28 cellular contexts compared by ENCODE assay signal in the genomic region with DNA sequence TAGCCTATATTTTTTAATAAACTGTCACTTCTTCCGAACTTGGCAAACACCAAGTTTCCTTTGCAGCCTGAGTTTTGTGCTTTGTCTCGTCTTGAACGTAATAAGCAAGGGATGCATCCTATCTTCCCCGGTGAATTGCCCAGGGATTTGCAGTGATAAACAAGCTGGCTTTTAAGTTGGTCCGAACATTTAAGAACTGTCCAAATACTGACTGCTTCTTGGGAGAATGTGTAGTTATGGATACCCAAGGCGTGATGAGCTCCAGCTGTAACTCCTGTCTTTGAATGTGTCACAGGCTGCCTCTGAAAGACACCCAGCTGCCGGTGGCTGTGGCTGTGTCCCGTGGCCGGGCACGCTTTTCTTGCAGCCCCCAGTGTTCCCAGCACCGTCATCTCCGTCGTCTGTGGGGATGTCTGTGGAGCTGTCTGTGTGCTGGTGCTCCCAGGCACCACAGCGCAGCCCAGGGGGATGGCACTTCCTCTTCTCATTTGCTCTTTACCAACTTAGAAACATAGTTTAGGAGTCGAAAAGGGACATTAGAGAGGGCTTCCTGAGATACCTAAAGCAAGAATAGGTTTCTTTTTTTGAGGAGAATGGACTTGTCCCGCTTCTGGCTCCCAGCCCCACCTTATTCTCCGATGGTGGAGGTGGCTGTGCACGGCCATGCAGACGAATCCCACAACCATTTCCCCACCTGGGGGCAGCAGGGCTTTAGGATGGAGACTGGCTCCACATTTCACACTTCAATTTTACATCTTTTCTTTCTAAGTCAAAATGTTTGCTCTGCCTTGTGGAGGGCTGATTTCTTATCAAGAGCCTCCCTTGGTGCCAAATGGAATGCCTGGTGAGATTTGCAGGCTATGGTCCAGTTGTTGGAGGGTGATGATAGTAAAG.
A peak's percentile ranks its signal among the peaks of the same experiment; 100 is the strongest.
DNase-seq lines count a peak whose midpoint lies in the region; FAIRE-seq and TF ChIP-seq lines count a peak whose summit lies in the region.
"Had no signal": no experiment of that assay in that cellular context is flagged by ENCODE, and none has a peak within 500 bp of the region (broad histone marks: within the 10 kb centered on the region; RNA-seq: fewer than 3 reads in every experiment).

No MANE protein-coding gene starts in this region.

- no peak for TF ChIP-seq POLR2A in H1 (IDR thresholded peaks at IDR 0.05; ENCODE audit: control extremely low read depth in 1 of 2, low read depth in 2 of 2, low read length in 2 of 2)

- no peak overlapping the region for H3K27ac Mint-ChIP-seq in activated naive CD4-positive, alpha-beta T cell treated with anti-CD3 and anti-CD28 coated beads for 36 hours
- H3K27ac Mint-ChIP-seq in osteocyte (ENCODE audit: unreplicated experiment) = no peak overlapping the region
- H3K27ac Mint-ChIP-seq: activated CD4-positive, alpha-beta T cell treated with anti-CD3 and anti-CD28 coated beads, Interleukin-2, amount 10 ng/mL, durations not matched to agents 7 days and 5 days; IgD-negative memory B cell; natural killer cell treated with Interleukin-12 subunit alpha and Interleukin-12 subunit beta and Interleukin-15 and Interleukin-18, amount 100 ng/mL, for 72 hours had no signal

- no peak overlapping the region for H4K8ac ChIP-seq in H1 (ENCODE audit: extremely low read depth, insufficient read depth, low read length)

- no peaks in the 10 kb centered on the region for H3K4me1 Mint-ChIP-seq in activated naive CD4-positive, alpha-beta T cell treated with anti-CD3 and anti-CD28 coated beads for 36 hours (ENCODE audit: low read depth)
- H3K4me1 Mint-ChIP-seq in osteocyte (ENCODE audit: unreplicated experiment) = no peaks in the 10 kb centered on the region
- H3K4me1 Mint-ChIP-seq: activated CD4-positive, alpha-beta T cell treated with anti-CD3 and anti-CD28 coated beads, Interleukin-2, amount 10 ng/mL, durations not matched to agents 7 days and 5 days; IgD-negative memory B cell had no signal

- H3K9me3 Mint-ChIP-seq in activated naive CD4-positive, alpha-beta T cell treated with anti-CD3 and anti-CD28 coated beads for 36 hours = no peaks in the 10 kb centered on the region
- H3K9me3 Mint-ChIP-seq in osteocyte (ENCODE audit: unreplicated experiment) = peaks cover 35% of the 10 kb centered on the region
- H3K9me3 Mint-ChIP-seq: activated CD4-positive, alpha-beta T cell treated with anti-CD3 and anti-CD28 coated beads, Interleukin-2, amount 10 ng/mL, durations not matched to agents 7 days and 5 days; natural killer cell treated with Interleukin-12 subunit alpha and Interleukin-12 subunit beta and Interleukin-15 and Interleukin-18, amount 100 ng/mL, for 72 hours had no signal

- TF ChIP-seq EP300 in H1 (IDR thresholded peaks at IDR 0.05; ENCODE audit: borderline replicate concordance in 1 of 2, low read depth in 2 of 2, low read length in 2 of 2) = no peak

- no peak overlapping the region for H2BK12ac ChIP-seq in H1 (ENCODE audit: low read depth, low read length)

- CTCF ChIA-PET in activated naive CD4-positive, alpha-beta T cell treated with anti-CD3 and anti-CD28 coated beads for 36 hours (lab: Charles Lee) = interaction anchor here (1.0 kb wide), 2 partner anchors 20 to 56 kb away, joined by 3 read pairs; no protein-coding TSS in a partner anchor
- CTCF ChIA-PET in H1 (lab: Charles Lee; ENCODE audit: partially characterized antibody) = interaction anchor here (0.6 kb wide), 1 partner anchor 32 kb away, joined by 3 read pairs; no protein-coding TSS in a partner anchor

- H3K27me3 Mint-ChIP-seq in activated naive CD4-positive, alpha-beta T cell treated with anti-CD3 and anti-CD28 coated beads for 36 hours (ENCODE audit: low read depth) = no peaks in the 10 kb centered on the region
- H3K27me3 Mint-ChIP-seq in osteocyte (ENCODE audit: unreplicated experiment) = no peaks in the 10 kb centered on the region
- H3K27me3 Mint-ChIP-seq: activated CD4-positive, alpha-beta T cell treated with anti-CD3 and anti-CD28 coated beads, Interleukin-2, amount 10 ng/mL, durations not matched to agents 7 days and 5 days; IgD-negative memory B cell; natural killer cell treated with Interleukin-12 subunit alpha and Interleukin-12 subunit beta and Interleukin-15 and Interleukin-18, amount 100 ng/mL, for 72 hours had no signal

- no peaks in the 10 kb centered on the region for H4K20me1 ChIP-seq in H1 (replicated peaks in 1 of 2; ENCODE audit: control insufficient read depth in 1 of 2, insufficient read depth in 2 of 2, low read length in 2 of 2)

- no peak overlapping the region for H3K14ac ChIP-seq in H1 (ENCODE audit: insufficient read length)

- no peak overlapping the region for H3K4me3 Mint-ChIP-seq in activated naive CD4-positive, alpha-beta T cell treated with anti-CD3 and anti-CD28 coated beads for 36 hours
- no peak overlapping the region for H3K4me3 Mint-ChIP-seq in osteocyte (ENCODE audit: unreplicated experiment)
- H3K4me3 Mint-ChIP-seq: activated CD4-positive, alpha-beta T cell treated with anti-CD3 and anti-CD28 coated beads, Interleukin-2, amount 10 ng/mL, durations not matched to agents 7 days and 5 days; IgD-negative memory B cell; natural killer cell treated with Interleukin-12 subunit alpha and Interleukin-12 subunit beta and Interleukin-15 and Interleukin-18, amount 100 ng/mL, for 72 hours had no signal

- no peak overlapping the region for H2BK120ac ChIP-seq in H1 (replicated peaks; ENCODE audit: low read depth, low read length)

- H3K4me2 ChIP-seq in H1 (ENCODE audit: insufficient read depth in 1 of 2, low read depth in 2 of 2, low read length in 2 of 2) = no peak overlapping the region

- H4K5ac ChIP-seq in H1 (ENCODE audit: insufficient read length, low read depth, low read length) = no peak overlapping the region

- H3K56ac ChIP-seq in H1 (replicated peaks; ENCODE audit: insufficient read length, low read depth, low read length) = no peak overlapping the region

- no peak for FAIRE-seq in H1 (lab: Jason Lieb, UNC)
- FAIRE-seq: GM12878 had no signal

- H3K4me1 ChIP-seq in H1 (replicated peaks in 1 of 4; ENCODE audit: control insufficient read depth in 3 of 4, insufficient read depth in 4 of 4, low read length in 3 of 4) = no peaks in the 10 kb centered on the region
- H3K4me1 ChIP-seq: foreskin keratinocyte, heart right ventricle, parathyroid adenoma, right lobe of liver had no signal

- DNase-seq in activated naive CD4-positive, alpha-beta T cell treated with anti-CD3 and anti-CD28 coated beads for 36 hours = peak; percentile 62
- no peak for DNase-seq in activated naive CD4-positive, alpha-beta T cell (lab: John Stamatoyannopoulos, UW)
- DNase-seq in NAMALWA (ENCODE audit: low spot score) = peak; percentile 32
- DNase-seq in H1 (ENCODE audit: low read depth in 1 of 2, low spot score in 2 of 2) = no peak
- peak; percentile 64 for DNase-seq in osteocyte (ENCODE audit: extremely low spot score, unreplicated experiment)
- no peak for DNase-seq in NCI-H82 (lab: John Stamatoyannopoulos, UW)
- no peak for DNase-seq in occipital lobe (lab: John Stamatoyannopoulos, UW)
- DNase-seq in D341Med (ENCODE audit: low spot score) = no peak
- DNase-seq: activated CD4-positive, alpha-beta T cell treated with anti-CD3 and anti-CD28 coated beads, Interleukin-2, amount 10 ng/mL, durations not matched to agents 7 days and 5 days; activated effector memory CD4-positive, alpha-beta T cell treated with anti-CD3 and anti-CD28 coated beads, Interleukin-2, amount 50 U/mL, for 16 hours; brain microvascular endothelial cell; COR-L47; DMS79; effector memory CD4-positive, alpha-beta T cell; foreskin keratinocyte; heart right ventricle; left ventricle myocardium superior; MG63; midbrain; NCI-H1436 treated with DMSO at 0.1 percent for 48 hours; right lobe of liver; stimulated activated naive CD8-positive, alpha-beta T cell treated with anti-CD3 and anti-CD28 coated beads, Interleukin-15, Interleukin-2, amounts not matched to agents 100 U/mL and 50 U/mL, for 24 hours had no signal

- peak; percentile 21 to 38; a peak in 3 of 4 replicates for TF ChIP-seq RAD21 in H1 (IDR thresholded peaks at IDR 0.05 in 1 of 2, conservative IDR thresholded peaks at IDR 0.05 in 1 of 2; ENCODE audit: low read depth in 2 of 2, low read length in 2 of 2)

- H4K91ac ChIP-seq in H1 (replicated peaks; ENCODE audit: insufficient read length, low read length) = no peak overlapping the region

- no peak overlapping the region for H3K23ac ChIP-seq in H1 (ENCODE audit: insufficient read length)

- TF ChIP-seq CTCF in H1 (IDR thresholded peaks at IDR 0.05; ENCODE audit: control extremely low read depth in 1 of 3, insufficient read depth in 1 of 3, low read depth in 1 of 3, low read length in 3 of 3) = no peak; a peak in 1 of 4 replicates
- no peak for TF ChIP-seq CTCF in osteocyte (IDR thresholded peaks at IDR 0.05)

- WGBS in H1 (ENCODE audit: extremely low coverage in 1 of 2, insufficient coverage in 1 of 2, insufficient read length in 1 of 2, insufficient replicate concordance in 2 of 2, low coverage in 1 of 2, low lambda C conversion rate in 2 of 2, missing lambda C conversion rate in 1 of 2), 2 experiments = 88% methylated on average over 19 of the region's 19 CpGs; no CpG with 5 or more reads in 1 of the 2 experiments

- H2BK15ac ChIP-seq in H1 (ENCODE audit: low read length) = no peak overlapping the region

- H2AFZ ChIP-seq in H1 (ENCODE audit: low read length) = no peak overlapping the region
- H2AFZ ChIP-seq: parathyroid adenoma had no signal

- POLR2A ChIA-PET in H1 (lab: Charles Lee; ENCODE audit: partially characterized antibody) = no interaction called here

- H3K36me3 ChIP-seq in H1 (ENCODE audit: control insufficient read depth in 2 of 4, insufficient read depth in 4 of 4, low read length in 3 of 4) = no peaks in the 10 kb centered on the region; a peak in 1 of 8 replicates
- H3K36me3 ChIP-seq: brain microvascular endothelial cell, heart right ventricle, MG63, right lobe of liver, thoracic aorta had no signal

- intact Hi-C loops in activated naive CD4-positive, alpha-beta T cell treated with anti-CD3 and anti-CD28 coated beads for 36 hours (cut with micrococcal nuclease) = loop anchor here (10.0 kb wide), 1 partner anchor 1620 kb away; no protein-coding TSS in a partner anchor

- H3K23me2 ChIP-seq in H1 (ENCODE audit: low read depth, low read length) = no peaks in the 10 kb centered on the region; the same call in 1 of the 2 replicates

- H3K79me2 ChIP-seq in H1 (ENCODE audit: control insufficient read depth in 1 of 2, insufficient read depth in 2 of 2, low read length in 2 of 2) = no peaks in the 10 kb centered on the region
- H3K79me2 ChIP-seq: parathyroid adenoma had no signal

- H3K4me3 ChIP-seq in H1 (ENCODE audit: extremely low read depth in 1 of 4, insufficient read depth in 2 of 4, low read depth in 3 of 4, low read length in 4 of 4) = no peak overlapping the region
- H3K4me3 ChIP-seq: GM12878, heart right ventricle, MG63, right lobe of liver, thoracic aorta had no signal

- no peaks in the 10 kb centered on the region for H3K36me3 Mint-ChIP-seq in activated naive CD4-positive, alpha-beta T cell treated with anti-CD3 and anti-CD28 coated beads for 36 hours (ENCODE audit: low read depth)
- H3K36me3 Mint-ChIP-seq in osteocyte (ENCODE audit: unreplicated experiment) = no peaks in the 10 kb centered on the region
- H3K36me3 Mint-ChIP-seq: IgD-negative memory B cell; natural killer cell treated with Interleukin-12 subunit alpha and Interleukin-12 subunit beta and Interleukin-15 and Interleukin-18, amount 100 ng/mL, for 72 hours had no signal

- H2BK20ac ChIP-seq in H1 (ENCODE audit: low read length) = no peak overlapping the region

- no peak overlapping the region for H2BK5ac ChIP-seq in H1 (ENCODE audit: low read depth, low read length)

- no peaks in the 10 kb centered on the region for H3K79me1 ChIP-seq in H1 (ENCODE audit: low read depth, low read length)

- no peak overlapping the region for H3K27ac ChIP-seq in H1 (ENCODE audit: low read depth, low read length)
- H3K27ac ChIP-seq: brain microvascular endothelial cell, foreskin keratinocyte, heart right ventricle, parathyroid adenoma, right lobe of liver, thoracic aorta, VCaP had no signal

- no peak overlapping the region for H3K9ac ChIP-seq in H1 (replicated peaks in 1 of 4; ENCODE audit: extremely low read depth in 1 of 4, low read depth in 3 of 4, low read length in 3 of 4)
- H3K9ac ChIP-seq: parathyroid adenoma had no signal

- H3K4ac ChIP-seq in H1 (replicated peaks; ENCODE audit: insufficient read length, low read depth, low read length) = no peak overlapping the region

- no peak overlapping the region for H2AK5ac ChIP-seq in H1 (ENCODE audit: low read depth, low read length)

- H3K18ac ChIP-seq in H1 (ENCODE audit: extremely low read depth, low read length) = no peak overlapping the region

- no peaks in the 10 kb centered on the region for H3K27me3 ChIP-seq in H1 (replicated peaks in 1 of 4; ENCODE audit: control insufficient read depth in 3 of 4, extremely low read depth in 1 of 4, insufficient read depth in 3 of 4, low read length in 3 of 4)
- H3K27me3 ChIP-seq: brain microvascular endothelial cell, foreskin keratinocyte, heart right ventricle, MG63, right lobe of liver had no signal

- H3K9me3 ChIP-seq in H1 (ENCODE audit: insufficient read depth in 2 of 2, low read depth in 1 of 2, low read length in 1 of 2) = peaks cover 14 to 19% of the 10 kb centered on the region in 2 experiments; a peak in 3 of 4 replicates
- H3K9me3 ChIP-seq: MG63, right lobe of liver, thoracic aorta had no signal

Comparison
In these comparisons a context has a peak if more than half of its experiments do, and no peak if none do; other contexts are left out.
1. DNase-seq: peak in activated naive CD4-positive, alpha-beta T cell treated with anti-CD3 and anti-CD28 coated beads for 36 hours (single experiment), NAMALWA (single experiment) and osteocyte (single experiment); none in activated naive CD4-positive, alpha-beta T cell (0 of 4), H1 (0 of 2), NCI-H82 (single experiment), occipital lobe (single experiment) and D341Med (single experiment).